8 cellular contexts compared by ENCODE assay signal in the genomic region with DNA sequence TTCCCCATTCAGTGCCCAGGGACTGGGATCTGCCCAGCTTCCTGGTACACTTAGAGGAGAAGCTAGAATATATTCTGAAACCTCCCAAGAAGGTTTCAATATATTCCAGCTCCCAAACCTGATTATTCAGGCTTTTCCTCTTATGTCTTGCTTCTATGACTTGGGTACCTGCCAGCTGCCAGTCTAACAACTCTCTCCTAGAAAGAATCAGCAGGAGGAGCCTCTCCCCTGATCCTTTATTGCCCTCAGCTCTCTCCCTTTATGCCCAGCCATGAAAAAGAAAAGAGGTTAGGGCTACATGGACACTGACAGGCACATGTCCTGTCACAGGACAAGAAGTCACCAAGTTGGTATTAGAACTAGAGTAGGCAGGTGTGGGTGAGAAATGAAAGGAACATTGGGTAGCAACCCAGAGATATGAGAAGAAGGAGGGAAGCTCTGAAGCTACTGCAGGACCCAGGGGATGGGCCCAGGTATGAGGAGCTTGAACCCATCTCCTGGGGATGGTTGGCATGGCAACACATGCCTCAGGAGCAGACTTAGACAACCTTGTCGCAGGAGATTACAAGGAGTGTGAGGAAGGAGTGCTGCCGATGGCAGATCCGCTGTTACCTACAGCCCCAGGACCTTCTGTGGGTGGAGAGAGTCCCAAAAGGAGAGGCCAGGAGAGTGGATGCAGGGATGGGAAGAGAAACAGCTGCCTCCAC. TPM values are rescaled to one million over a fixed set of nuclear protein-coding genes. Genes with fewer than 3 reads are reported as not detected.
DNase-seq lines count a peak whose midpoint lies in the region; FAIRE-seq and TF ChIP-seq lines count a peak whose summit lies in the region.

No MANE protein-coding gene starts in this region.

- peak overlapping the region; percentile 94 for H3K4me3 ChIP-seq in OCI-LY3 (ENCODE audit: low read length)
- H3K4me3 ChIP-seq in epithelial cell of esophagus (ENCODE audit: low read length): peak overlapping the region; percentile 90

- peak overlapping the region; percentile 89 for H3K4me2 ChIP-seq in OCI-LY3 (ENCODE audit: low read length)

- DNase-seq in GM19239 (ENCODE audit: insufficient read length, low spot score): no peak
- DNase-seq in epithelial cell of esophagus (ENCODE audit: low read depth): peak; percentile 52
- no peak for DNase-seq in progenitor cell of endocrine pancreas (ENCODE audit: low spot score, unreplicated experiment)
- DNase-seq in activated CD4-positive, CD25-positive, alpha-beta regulatory T cell treated with anti-CD3 and anti-CD28 coated beads, Interleukin-2, amount 50 U/mL, for 72 hours: no peak
- DNase-seq in NCI-H748 treated with DMSO at 0.1 percent for 48 hours (lab: John Stamatoyannopoulos, UW): no peak
- no peak for DNase-seq in NCI-H1436 treated with DMSO at 0.1 percent for 48 hours (lab: John Stamatoyannopoulos, UW)
- no peak for DNase-seq in NAMALWA (ENCODE audit: low spot score)

- H2AFZ ChIP-seq in OCI-LY3 (ENCODE audit: low read depth, low read length): no peak overlapping the region

- no peak overlapping the region for H3K27ac ChIP-seq in OCI-LY3 (ENCODE audit: low read length)

- H3K4me1 ChIP-seq in OCI-LY3 (ENCODE audit: low read length): peaks cover 18% of the 10 kb centered on the region

- H3K9me3 ChIP-seq in OCI-LY3 (ENCODE audit: insufficient read depth, low read length): no peaks in the 10 kb centered on the region

- peak overlapping the region; percentile 89 for H3K9ac ChIP-seq in OCI-LY3 (ENCODE audit: low read length)

- H3K27ac Mint-ChIP-seq in progenitor cell of endocrine pancreas: no peak overlapping the region

- TF ChIP-seq CTCF in OCI-LY3 (IDR thresholded peaks at IDR 0.05; ENCODE audit: low read depth, low read length): no peak
- TF ChIP-seq CTCF in epithelial cell of esophagus (IDR thresholded peaks at IDR 0.05; ENCODE audit: insufficient read depth, low read depth, low read length, missing control alignments): no peak
- no peak for TF ChIP-seq CTCF in progenitor cell of endocrine pancreas (IDR thresholded peaks at IDR 0.05; ENCODE audit: unreplicated experiment)

- H3K36me3 Mint-ChIP-seq in progenitor cell of endocrine pancreas (ENCODE audit: insufficient read depth): no peaks in the 10 kb centered on the region

- no peaks in the 10 kb centered on the region for H4K20me1 ChIP-seq in OCI-LY3 (ENCODE audit: insufficient read depth, low read length)

- no peaks in the 10 kb centered on the region for H3K36me3 ChIP-seq in OCI-LY3 (replicated peaks; ENCODE audit: low read depth, low read length)

- peaks cover 32% of the 10 kb centered on the region for H3K4me1 Mint-ChIP-seq in progenitor cell of endocrine pancreas (ENCODE audit: low read depth)

- H3K27me3 Mint-ChIP-seq in progenitor cell of endocrine pancreas: peaks cover 25% of the 10 kb centered on the region

- H3K27me3 ChIP-seq in OCI-LY3 (ENCODE audit: low read depth, low read length): peaks cover 27% of the 10 kb centered on the region

- H3K4me3 Mint-ChIP-seq in progenitor cell of endocrine pancreas (ENCODE audit: low read depth): peak overlapping the region; percentile 92

- no peaks in the 10 kb centered on the region for H3K79me2 ChIP-seq in OCI-LY3 (ENCODE audit: low read length)

- peak; percentile 26 for FAIRE-seq in GM19239 (lab: Jason Lieb, UNC)

- no peaks in the 10 kb centered on the region for H3K9me3 Mint-ChIP-seq in progenitor cell of endocrine pancreas (ENCODE audit: low read depth)

RNA-seq across cellular contexts. Expression of a gene that starts 2.0 kb away (rescaled TPM):
- total RNA-seq in progenitor cell of endocrine pancreas: 72.3 and 73.9 TPM in 2 replicates

RNA-seq across cellular contexts. Expression of a gene that starts 27.4 kb away (rescaled TPM):
- total RNA-seq in progenitor cell of endocrine pancreas: 120 and 128 TPM in 2 replicates

RNA-seq across cellular contexts. Expression of a gene that starts 35.7 kb away (rescaled TPM):
- 116 and 129 TPM in 2 replicates for total RNA-seq in progenitor cell of endocrine pancreas

RNA-seq across cellular contexts. Expression of a gene that starts 49.4 kb away (rescaled TPM):
- 12.4 and 12.5 TPM in 2 replicates for total RNA-seq in progenitor cell of endocrine pancreas
